ENCODE assay signal across 1 cellular context in genomic region chr2:196924051-196924450, GRCh38.
TF ChIP-seq lines count a peak whose summit lies in the region.

No MANE protein-coding gene starts in this region.

TF ChIP-seq in GM23338, 12 proteins besides CTCF, POLR2A, EP300 and RAD21 (continued from another document):
- no peak for TF ChIP-seq ZNF462 (CRISPR knock-in tag; IDR thresholded peaks at IDR 0.05)
TF ChIP-seq in GM23338: peak in this region for 0.
